In genomic region chr4:42995343-42995944, GRCh38 we compare ENCODE assay signal across 10 cellular contexts.
DNase-seq lines count a peak whose midpoint lies in the region; ATAC-seq, FAIRE-seq and TF ChIP-seq lines count a peak whose summit lies in the region.
"Had no signal": no experiment of that assay in that cellular context is flagged by ENCODE, and none has a peak within 500 bp of the region (broad histone marks: within the 10 kb centered on the region; RNA-seq: fewer than 3 reads in every experiment).

No MANE protein-coding gene starts in this region.

- TF ChIP-seq CTCF in 22Rv1 (IDR thresholded peaks at IDR 0.05) (peak; percentile 92), GM12873 (IDR thresholded peaks at IDR 0.05; ENCODE audit: insufficient read depth, low read depth, low read length, missing control alignments) (peak; percentile 75), K562 (IDR thresholded peaks at IDR 0.05 in 2 of 3, conservative IDR thresholded peaks at IDR 0.05 in 1 of 3; ENCODE audit: insufficient read depth in 2 of 3, low read depth in 1 of 3, low read length in 3 of 3) (peak; percentile 15 to 54 (median 40); a peak in 2 of 6 replicates), lung (IDR thresholded peaks at IDR 0.05; ENCODE audit: control extremely low read depth, extremely low read depth) (peak; percentile 16)

- no peak overlapping the region for H3K4me2 ChIP-seq in K562 (ENCODE audit: insufficient read depth, low read length)

- H3K27ac ChIP-seq in 22Rv1 (no peak overlapping the region), K562 (ENCODE audit: extremely low read depth, low read depth, low read length) (no peak overlapping the region), lung (ENCODE audit: low read depth in 1 of 2, low read length in 1 of 2) (no peak overlapping the region)

- H3K9me1 ChIP-seq in K562 (ENCODE audit: control insufficient read depth, insufficient read depth, low read length): no peaks in the 10 kb centered on the region

- H3K27ac Mint-ChIP-seq in activated naive CD4-positive, alpha-beta T cell treated with anti-CD3 and anti-CD28 coated beads, Interleukin-2, amount 50 U/mL, for 72 hours: no peak overlapping the region
- no peak overlapping the region for H3K27ac Mint-ChIP-seq in activated CD4-positive, alpha-beta memory T cell treated with anti-CD3 and anti-CD28 coated beads, Interleukin-2, amount 10 ng/mL, durations not matched to agents 7 days and 5 days
- H3K27ac Mint-ChIP-seq: stimulated activated naive B cell treated with anti-CD40 and anti-IgM and Interleukin-4, amounts not matched to agents 10 μg/mL and 1 μg/mL and 100 μg/mL, for 72 hours had no signal

- H2AFZ ChIP-seq in K562 (ENCODE audit: low read depth, low read length): no peak overlapping the region

- DNase-seq in NCI-H1092 treated with DMSO at 0.1 percent for 48 hours (lab: John Stamatoyannopoulos, UW) (peak; percentile 78), K562 (ENCODE audit: extremely low read depth in 1 of 4, low spot score in 3 of 4) (peak; percentile 9 to 31 (median 16)), lung (ENCODE audit: low spot score) (no peak)
- no peak for DNase-seq in activated naive CD4-positive, alpha-beta T cell treated with anti-CD3 and anti-CD28 coated beads, Interleukin-2, amount 50 U/mL, for 72 hours (ENCODE audit: low spot score in 2 of 2)
- no peak for DNase-seq in activated CD4-positive, alpha-beta memory T cell treated with anti-CD3 and anti-CD28 coated beads, Interleukin-2, amount 10 ng/mL, durations not matched to agents 7 days and 5 days
- DNase-seq: stimulated activated naive B cell treated with anti-CD40 and anti-IgM and Interleukin-4, amounts not matched to agents 10 μg/mL and 1 μg/mL and 100 μg/mL, for 72 hours had no signal

- intact Hi-C loops in K562 (cut with micrococcal nuclease): no loop called here

- H4K20me1 ChIP-seq in K562 (replicated peaks; ENCODE audit: control insufficient read depth, insufficient read depth, low read length): no peaks in the 10 kb centered on the region

- H3K27me3 Mint-ChIP-seq in activated CD4-positive, alpha-beta memory T cell treated with anti-CD3 and anti-CD28 coated beads, Interleukin-2, amount 10 ng/mL, durations not matched to agents 7 days and 5 days: no peaks in the 10 kb centered on the region

- H3K36me3 ChIP-seq in K562 (ENCODE audit: control insufficient read depth, insufficient read depth, low read length) (no peaks in the 10 kb centered on the region), lung (ENCODE audit: control insufficient read depth in 2 of 2, insufficient read depth in 2 of 2, low read length in 2 of 2) (no peaks in the 10 kb centered on the region)

- POLR2A ChIA-PET in K562 (lab: Yijun Ruan, JAX): no interaction called here
- POLR2A ChIA-PET in activated CD4-positive, alpha-beta memory T cell treated with anti-CD3 and anti-CD28 coated beads, Interleukin-2, amount 10 ng/mL, durations not matched to agents 7 days and 5 days (lab: Charles Lee): no interaction called here

- TF ChIP-seq POLR2A in K562 (conservative IDR thresholded peaks at IDR 0.05): no peak

- no TSS peak for BruUV-seq in K562 (replicated peaks; lab: Mats Ljungman, UMichigan)

- no peak for TF ChIP-seq EP300 in K562 (IDR thresholded peaks at IDR 0.05; ENCODE audit: low read length)

- no peak overlapping the region for H3K9ac ChIP-seq in K562 (ENCODE audit: insufficient read depth in 1 of 2, low read depth in 2 of 2, low read length in 2 of 2)

- H3K4me1 Mint-ChIP-seq in activated CD4-positive, alpha-beta memory T cell treated with anti-CD3 and anti-CD28 coated beads, Interleukin-2, amount 10 ng/mL, durations not matched to agents 7 days and 5 days: no peaks in the 10 kb centered on the region
- H3K4me1 Mint-ChIP-seq: stimulated activated naive B cell treated with anti-CD40 and anti-IgM and Interleukin-4, amounts not matched to agents 10 μg/mL and 1 μg/mL and 100 μg/mL, for 72 hours had no signal

- CTCF ChIA-PET in K562 (lab: Yijun Ruan, JAX; ENCODE audit: low intra/inter-chr PET ratio): no interaction called here
- CTCF ChIA-PET in activated CD4-positive, alpha-beta memory T cell treated with anti-CD3 and anti-CD28 coated beads, Interleukin-2, amount 10 ng/mL, durations not matched to agents 7 days and 5 days (lab: Charles Lee): no interaction called here

- no peaks in the 10 kb centered on the region for H3K79me2 ChIP-seq in K562 (ENCODE audit: control insufficient read depth, insufficient read depth, low read length)

- peak in 1 of 2 experiments; percentile 41; a peak in 1 of 4 replicates for TF ChIP-seq RAD21 in K562 (CRISPR knock-in tag; conservative IDR thresholded peaks at IDR 0.05 in 1 of 2, IDR thresholded peaks at IDR 0.05 in 1 of 2)

- no peaks in the 10 kb centered on the region for H3K36me3 Mint-ChIP-seq in activated naive CD4-positive, alpha-beta T cell treated with anti-CD3 and anti-CD28 coated beads, Interleukin-2, amount 50 U/mL, for 72 hours
- no peaks in the 10 kb centered on the region for H3K36me3 Mint-ChIP-seq in activated CD4-positive, alpha-beta memory T cell treated with anti-CD3 and anti-CD28 coated beads, Interleukin-2, amount 10 ng/mL, durations not matched to agents 7 days and 5 days (ENCODE audit: low read depth)
- H3K36me3 Mint-ChIP-seq: stimulated activated naive B cell treated with anti-CD40 and anti-IgM and Interleukin-4, amounts not matched to agents 10 μg/mL and 1 μg/mL and 100 μg/mL, for 72 hours had no signal

- H3K27me3 ChIP-seq in K562 (ENCODE audit: control insufficient read depth in 2 of 2, insufficient read depth in 2 of 2, low read length in 2 of 2) (no peaks in the 10 kb centered on the region), lung (ENCODE audit: control insufficient read depth, insufficient read depth) (no peaks in the 10 kb centered on the region)

- H3K4me1 ChIP-seq in K562 (replicated peaks in 1 of 2; ENCODE audit: control insufficient read depth in 2 of 2, insufficient read depth in 2 of 2, low read length in 2 of 2) (no peaks in the 10 kb centered on the region), lung (ENCODE audit: control insufficient read depth in 2 of 2, insufficient read depth in 2 of 2, low read length in 2 of 2) (no peaks in the 10 kb centered on the region)

- no peak overlapping the region for H3K4me3 Mint-ChIP-seq in activated CD4-positive, alpha-beta memory T cell treated with anti-CD3 and anti-CD28 coated beads, Interleukin-2, amount 10 ng/mL, durations not matched to agents 7 days and 5 days
- H3K4me3 Mint-ChIP-seq: stimulated activated naive B cell treated with anti-CD40 and anti-IgM and Interleukin-4, amounts not matched to agents 10 μg/mL and 1 μg/mL and 100 μg/mL, for 72 hours had no signal

- 7% methylated on average over 6 of the region's 6 CpGs for WGBS in K562 (ENCODE audit: insufficient coverage, low coverage, missing lambda C conversion rate)
- 41 to 44% methylated on average over 6 of the region's 6 CpGs for WGBS in lung, 2 donors

- no peaks in the 10 kb centered on the region for H3K9me3 Mint-ChIP-seq in activated naive CD4-positive, alpha-beta T cell treated with anti-CD3 and anti-CD28 coated beads, Interleukin-2, amount 50 U/mL, for 72 hours
- H3K9me3 Mint-ChIP-seq in activated CD4-positive, alpha-beta memory T cell treated with anti-CD3 and anti-CD28 coated beads, Interleukin-2, amount 10 ng/mL, durations not matched to agents 7 days and 5 days: no peaks in the 10 kb centered on the region
- H3K9me3 Mint-ChIP-seq: stimulated activated naive B cell treated with anti-CD40 and anti-IgM and Interleukin-4, amounts not matched to agents 10 μg/mL and 1 μg/mL and 100 μg/mL, for 72 hours had no signal

- peak; percentile 94 for ATAC-seq in HG02623 (IDR thresholded peaks at IDR 0.05; ENCODE audit: unreplicated experiment)
- no peak for ATAC-seq in K562
- no peak for ATAC-seq in lung (ENCODE audit: insufficient read depth, low FRiP score)
- no peak for ATAC-seq in activated naive CD4-positive, alpha-beta T cell treated with anti-CD3 and anti-CD28 coated beads, Interleukin-2, amount 50 U/mL, for 72 hours

- no peak overlapping the region for H3K4me3 ChIP-seq in K562
- no peak overlapping the region for H3K4me3 ChIP-seq in lung

- FAIRE-seq in K562 (lab: Jason Lieb, UNC): no peak
- FAIRE-seq: colon had no signal

- in situ Hi-C loops in K562 (cut with MboI): no loop called here

- H3K9me3 ChIP-seq in K562 (replicated peaks; ENCODE audit: control insufficient read depth, insufficient read depth, low read depth, low read length) (no peaks in the 10 kb centered on the region; the same call in 1 of the 2 replicates), lung (ENCODE audit: control insufficient read depth in 2 of 2, insufficient read depth in 1 of 2, low read length in 1 of 2) (no peaks in the 10 kb centered on the region)

TF ChIP-seq in K562, 482 proteins besides CTCF, POLR2A, EP300 and RAD21:
- TF ChIP-seq CEBPG (CRISPR knock-in tag; IDR thresholded peaks at IDR 0.05): no peak
- TF ChIP-seq CEBPG (tag; conservative IDR thresholded peaks at IDR 0.05 in 1 of 2, IDR thresholded peaks at IDR 0.05 in 1 of 2): peak; percentile 17 to 43; a peak in 1 of 4 replicates
- TF ChIP-seq MYC (IDR thresholded peaks at IDR 0.05; ENCODE audit: low read depth, low read length): no peak
- TF ChIP-seq MYC (CRISPR knock-in tag; IDR thresholded peaks at IDR 0.05; ENCODE audit: borderline replicate concordance, low read depth): no peak

Comparison
In these comparisons a context has a peak if more than half of its experiments do, and no peak if none do; other contexts are left out.
1. CTCF ChIP-seq: peak in every context shown above with its lines; median percentile 92 in 22Rv1; 75 in GM12873; 40 in K562; 16 in lung.
2. DNase-seq: peak in NCI-H1092 treated with DMSO at 0.1 percent for 48 hours (single experiment) and K562 (4 of 4); none in lung (single experiment), activated naive CD4-positive, alpha-beta T cell treated with anti-CD3 and anti-CD28 coated beads, Interleukin-2, amount 50 U/mL, for 72 hours (0 of 2) and activated CD4-positive, alpha-beta memory T cell treated with anti-CD3 and anti-CD28 coated beads, Interleukin-2, amount 10 ng/mL, durations not matched to agents 7 days and 5 days (single experiment).